In the genomic region with DNA sequence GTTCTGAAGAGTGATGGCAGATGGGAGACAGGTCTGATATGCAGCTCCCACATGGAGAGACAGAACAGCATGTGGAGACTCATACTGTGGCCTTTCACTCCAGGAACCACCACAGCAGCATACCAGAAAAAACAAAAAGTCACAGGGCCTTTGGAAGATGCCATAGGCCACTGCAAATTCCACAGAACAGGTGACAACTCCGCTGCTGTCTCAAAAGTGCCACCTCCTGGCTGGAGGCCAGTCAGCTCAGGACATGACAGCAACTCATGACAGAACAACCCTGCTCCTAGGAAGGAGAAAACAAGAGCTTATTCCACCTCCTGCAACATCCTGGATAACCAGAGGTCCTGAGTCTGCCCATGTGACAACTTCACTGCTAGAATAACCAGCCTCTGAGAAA, we compare ENCODE assay signal across 3 cellular contexts. TPM values are rescaled to one million over a fixed set of nuclear protein-coding genes. Genes with fewer than 3 reads are reported as not detected.
"Had no signal": no experiment of that assay in that cellular context is flagged by ENCODE, and none has a peak within 500 bp of the region (broad histone marks: within the 10 kb centered on the region; RNA-seq: fewer than 3 reads in every experiment).

No MANE protein-coding gene starts in this region.

RNA-seq across cellular contexts. Expression of gene ZDHHC11, which starts 25.2 kb away (rescaled TPM):
- total RNA-seq: ascending aorta had no signal
- polyA plus RNA-seq: immature natural killer cell had no signal

RNA-seq across cellular contexts. Expression of gene ZDHHC11B, which starts 41.0 kb away (rescaled TPM):
- total RNA-seq: T-helper 1 cell treated with Interleukin-12 subunit alpha and Interleukin-12 subunit beta and Interleukin-4 antibody, amounts not matched to agents 30 ng/mL and 1 ng/mL, for 36 hours had no signal
- polyA plus RNA-seq: immature natural killer cell had no signal
